Comparison of ENCODE assay signal across 1 cellular context in genomic region chr2:126975671-126976655, GRCh38.
A peak's percentile ranks its signal among the peaks of the same experiment; 100 is the strongest.
TF ChIP-seq lines count a peak whose summit lies in the region.

No MANE protein-coding gene starts in this region.

TF ChIP-seq in HepG2, 621 proteins besides CTCF, POLR2A, EP300 and RAD21 (continued from another document):
- TF ChIP-seq ZHX2 (IDR thresholded peaks at IDR 0.05; ENCODE audit: low read depth) (no peak), ZHX2 (CRISPR knock-in tag; IDR thresholded peaks at IDR 0.05; ENCODE audit: borderline replicate concordance) (no peak), HNRNPH1 (optimal IDR thresholded peaks at IDR 0.05; ENCODE audit: low read depth, low read length) (no peak), ZNF687 (CRISPR knock-in tag; IDR thresholded peaks at IDR 0.05) (peak; percentile 71), NFYB (CRISPR knock-in tag; IDR thresholded peaks at IDR 0.05) (no peak), FLYWCH1 (CRISPR knock-in tag; IDR thresholded peaks at IDR 0.05) (no peak), ZNF563 (CRISPR knock-in tag; IDR thresholded peaks at IDR 0.05) (0 out of 2 replicates have a peak, but pooled peaks have one; percentile 26), JUNB (CRISPR knock-in tag; IDR thresholded peaks at IDR 0.05; ENCODE audit: borderline replicate concordance) (no peak), NFE2L2 (IDR thresholded peaks at IDR 0.05; ENCODE audit: low read length) (no peak), ZFX (CRISPR knock-in tag; IDR thresholded peaks at IDR 0.05; ENCODE audit: low read depth) (peak; percentile 67; the same call in 1 of the 2 replicates), IRF2 (CRISPR knock-in tag; IDR thresholded peaks at IDR 0.05) (no peak), ZMYM4 (CRISPR knock-in tag; IDR thresholded peaks at IDR 0.05) (peak; percentile 31; the same call in 1 of the 2 replicates), PITX1 (CRISPR knock-in tag; IDR thresholded peaks at IDR 0.05) (0 out of 2 replicates have a peak, but pooled peaks have one; percentile 37), PRDM10 (CRISPR knock-in tag; IDR thresholded peaks at IDR 0.05; ENCODE audit: low read depth) (no peak), MAX (IDR thresholded peaks at IDR 0.05) (no peak)
